In genomic region chrX:120456973-120457372, GRCh38 we compare ENCODE assay signal across 8 cellular contexts. TPM values are rescaled to one million over a fixed set of nuclear protein-coding genes. Genes with fewer than 3 reads are reported as not detected.
DNase-seq lines count a peak whose midpoint lies in the region; ATAC-seq and TF ChIP-seq lines count a peak whose summit lies in the region.

No MANE protein-coding gene starts in this region.

- ATAC-seq in PC-3 (peak; percentile 42), HG03354 (IDR thresholded peaks at IDR 0.05; ENCODE audit: poor library complexity, severe bottlenecking, unreplicated experiment) (no peak), body of pancreas (no peak)

- peak overlapping the region; percentile 74 for H3K4me2 ChIP-seq in PC-3 (ENCODE audit: low read length)

- no TSS peak for BruUV-seq in PC-3 (replicated peaks; lab: Mats Ljungman, UMichigan)

- whole genome bisulfite sequencing in ovary, 3 donors: 41 to 44% (median 42%) methylated on average over 4 of the region's 4 CpGs
- 36 to 65% methylated on average over 4 of the region's 4 CpGs for WGBS in body of pancreas, 2 donors

- H3K4me3 ChIP-seq in PC-3 (ENCODE audit: low read length): peak overlapping the region; percentile 42; the same call in 1 of the 2 replicates
- H3K4me3 ChIP-seq in ovary: no peak overlapping the region
- no peak overlapping the region for H3K4me3 ChIP-seq in body of pancreas

- POLR2A ChIA-PET in PC-3 (lab: Charles Lee; ENCODE audit: unreplicated experiment): no interaction called here

- H3K9ac ChIP-seq in PC-3 (ENCODE audit: low read length): peak overlapping the region; percentile 17; the same call in 1 of the 2 replicates

- H3K9me3 ChIP-seq in PC-3 (ENCODE audit: low read length) (no peaks in the 10 kb centered on the region), ovary (no peaks in the 10 kb centered on the region), body of pancreas (no peaks in the 10 kb centered on the region)

- H3K27ac ChIP-seq in PC-3 (ENCODE audit: low read length) (peak overlapping the region; percentile 69), ovary (no peak overlapping the region), body of pancreas (no peak overlapping the region)

- H3F3A ChIP-seq in PC-3 (ENCODE audit: low read length, unreplicated experiment): peaks cover 11% of the 10 kb centered on the region

- peaks cover 17% of the 10 kb centered on the region; the same call in 1 of the 2 replicates for H3K36me3 ChIP-seq in PC-3 (ENCODE audit: low read depth, low read length)
- H3K36me3 ChIP-seq in ovary: no peaks in the 10 kb centered on the region
- no peaks in the 10 kb centered on the region for H3K36me3 ChIP-seq in body of pancreas (replicated peaks in 1 of 2; ENCODE audit: insufficient read depth in 1 of 2, low read depth in 2 of 2)

- TF ChIP-seq POLR2A in ovary (IDR thresholded peaks at IDR 0.05) (no peak), body of pancreas (IDR thresholded peaks at IDR 0.05) (no peak)

- no peak for TF ChIP-seq EP300 in ovary (IDR thresholded peaks at IDR 0.05)

- TF ChIP-seq CTCF in PC-3 (conservative IDR thresholded peaks at IDR 0.05; ENCODE audit: low read depth, low read length): no peak
- no peak for TF ChIP-seq CTCF in ovary (IDR thresholded peaks at IDR 0.05)
- TF ChIP-seq CTCF in body of pancreas (IDR thresholded peaks at IDR 0.05): no peak

- peaks cover 46% of the 10 kb centered on the region for H3K79me2 ChIP-seq in PC-3 (ENCODE audit: low read length)

- H3K9me2 ChIP-seq in PC-3 (replicated peaks; ENCODE audit: low read length): no peaks in the 10 kb centered on the region

- H3K4me1 ChIP-seq in PC-3 (ENCODE audit: insufficient read depth, low read length) (peaks cover 43% of the 10 kb centered on the region), ovary (ENCODE audit: insufficient read depth) (peaks cover 2% of the 10 kb centered on the region), body of pancreas (no peaks in the 10 kb centered on the region)

- H2AFZ ChIP-seq in PC-3 (ENCODE audit: low read length): no peak overlapping the region

- peak; percentile 3 for DNase-seq in stimulated activated CD4-positive, alpha-beta T cell treated with anti-CD3 and anti-CD28 coated beads, Interleukin-4, amount 100 ng/mL, for 24 hours
- no peak for DNase-seq in stimulated activated CD4-positive, alpha-beta T cell treated with anti-CD3 and anti-CD28 coated beads, Interleukin-4, amount 100 ng/mL, for 1 hour
- DNase-seq in PC-3 (peak; percentile 75), ovary (no peak), SHP77 (lab: John Stamatoyannopoulos, UW) (no peak), body of pancreas (no peak)
- DNase-seq in central memory CD4-positive, alpha-beta T cell: peak; percentile 25

- H3K27me3 ChIP-seq in PC-3 (ENCODE audit: low read length): no peaks in the 10 kb centered on the region
- no peaks in the 10 kb centered on the region for H3K27me3 ChIP-seq in ovary
- no peaks in the 10 kb centered on the region for H3K27me3 ChIP-seq in body of pancreas

- intact Hi-C loops in PC-3 (cut with micrococcal nuclease): loop anchor here (10.0 kb wide), 1 partner anchor 142 kb away; the partner anchor contains the start of gene TMEM255A
- intact Hi-C loops in ovary (cut with DNase I): no loop called here
- intact Hi-C loops in body of pancreas (cut with DNase I): no loop called here

- CTCF ChIA-PET in PC-3 (lab: Charles Lee): interaction anchor here (1.9 kb wide), 1 partner anchor 29 kb away, joined by 15 read pairs; no protein-coding TSS in a partner anchor

- H4K20me1 ChIP-seq in PC-3 (ENCODE audit: low read length): 0 out of 2 replicates have a peak, but pooled peaks cover 4% of the 10 kb centered on the region

RNA-seq across cellular contexts. Expression of gene LAMP2, which starts 12.1 kb away (rescaled TPM):
- total RNA-seq in PC-3 (2014; rRNA removed) (51.5 and 53.8 TPM in 2 replicates), ovary (100 to 1,000 TPM in 3 of 7 donors, 10 to 100 TPM in 4; 68.1 to 129 (median 87.3) TPM), body of pancreas (10 to 100 TPM; 33.6 to 67.7 TPM)
- polyA plus RNA-seq in ovary: 100 to 1,000 TPM in 1 of 2 donors, 10 to 100 TPM in 1; 55.2 to 170 TPM

Comparison
In these comparisons a context has a peak if more than half of its experiments do, and no peak if none do; other contexts are left out.
1. DNase-seq: peak in stimulated activated CD4-positive, alpha-beta T cell treated with anti-CD3 and anti-CD28 coated beads, Interleukin-4, amount 100 ng/mL, for 24 hours (single experiment), PC-3 (single experiment) and central memory CD4-positive, alpha-beta T cell (single experiment); none in stimulated activated CD4-positive, alpha-beta T cell treated with anti-CD3 and anti-CD28 coated beads, Interleukin-4, amount 100 ng/mL, for 1 hour (single experiment), ovary (0 of 5), SHP77 (0 of 2) and body of pancreas (0 of 4).